Comparison of ENCODE assay signal across 7 cellular contexts in genomic region chr9:92325269-92325990, GRCh38.
A peak's percentile ranks its signal among the peaks of the same experiment; 100 is the strongest.
DNase-seq lines count a peak whose midpoint lies in the region; ATAC-seq lines count a peak whose summit lies in the region.

TSS of gene CENPP (plus strand) at chr9:92325953.
TSS of gene NOL8 (minus strand) at chr9:92325350. CDS start at chr9:92324161, 1,189 bp downstream.

- ATAC-seq in GM18517 (IDR thresholded peaks at IDR 0.05; ENCODE audit: unreplicated experiment) (peak; percentile 93), HG03025 (IDR thresholded peaks at IDR 0.05; ENCODE audit: low FRiP score, unreplicated experiment) (peak; percentile 88)

- peak; percentile 93 for DNase-seq in NCI-H2029 treated with DMSO at 0.1 percent for 48 hours (lab: John Stamatoyannopoulos, UW)
- peak; percentile 78 for DNase-seq in T1000 (lab: John Stamatoyannopoulos, UW)
- DNase-seq in astrocyte of the hippocampus (ENCODE audit: low read depth, low spot score), result peak; percentile 95
- DNase-seq in hippocampal formation (lab: John Stamatoyannopoulos, UW), result peak; percentile 84 to 93
- DNase-seq in retina, result peak; percentile 100

Comparison
In these comparisons a context has a peak if more than half of its experiments do, and no peak if none do; other contexts are left out.
1. Peak in every context shown above with its lines: DNase-seq and ATAC-seq.